In the genomic region with DNA sequence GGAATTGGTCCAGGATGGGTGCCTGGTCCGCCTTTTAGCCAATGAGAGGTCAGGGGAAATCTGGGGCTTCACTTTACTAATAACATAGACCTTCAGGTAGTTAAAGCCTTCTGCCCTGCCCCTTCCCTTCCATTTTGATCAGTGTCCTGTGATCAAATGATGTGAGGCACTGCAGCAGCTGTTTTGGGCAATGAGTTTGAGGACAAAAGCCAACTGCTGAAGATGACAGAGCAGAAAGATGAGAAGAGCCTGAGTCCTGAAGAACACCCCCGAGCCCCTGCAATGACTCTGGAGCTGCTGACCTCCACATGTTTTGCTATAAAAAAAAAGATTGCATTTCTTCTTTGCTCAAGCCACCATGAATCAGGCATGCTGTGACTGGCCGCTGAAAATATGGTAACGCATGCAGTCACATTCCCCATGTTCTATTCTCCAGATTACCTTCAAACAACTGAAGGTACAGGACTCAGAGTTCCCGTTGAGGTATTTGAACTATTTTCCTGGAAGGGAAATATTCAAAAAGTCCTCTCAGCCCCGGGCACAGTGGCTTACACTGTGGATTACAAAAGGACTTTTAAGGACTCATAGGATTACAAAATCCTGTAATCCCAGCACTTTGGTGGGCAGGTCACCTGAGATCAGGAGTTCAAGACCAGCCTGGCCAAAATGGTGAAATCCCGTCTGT, we compare ENCODE assay signal across 2 cellular contexts.
A peak's percentile ranks its signal among the peaks of the same experiment; 100 is the strongest.
TF ChIP-seq lines count a peak whose summit lies in the region.

No MANE protein-coding gene starts in this region.

TF ChIP-seq in GM23338, 12 proteins besides CTCF, POLR2A, EP300 and RAD21:
- no peak for TF ChIP-seq STAT1 (IDR thresholded peaks at IDR 0.05; ENCODE audit: unreplicated experiment)
- no peak for TF ChIP-seq EZH2 (IDR thresholded peaks at IDR 0.05; ENCODE audit: low read depth, unreplicated experiment)
- no peak for TF ChIP-seq ZNF114 (CRISPR knock-in tag; IDR thresholded peaks at IDR 0.05)
- TF ChIP-seq, protein P1, sequence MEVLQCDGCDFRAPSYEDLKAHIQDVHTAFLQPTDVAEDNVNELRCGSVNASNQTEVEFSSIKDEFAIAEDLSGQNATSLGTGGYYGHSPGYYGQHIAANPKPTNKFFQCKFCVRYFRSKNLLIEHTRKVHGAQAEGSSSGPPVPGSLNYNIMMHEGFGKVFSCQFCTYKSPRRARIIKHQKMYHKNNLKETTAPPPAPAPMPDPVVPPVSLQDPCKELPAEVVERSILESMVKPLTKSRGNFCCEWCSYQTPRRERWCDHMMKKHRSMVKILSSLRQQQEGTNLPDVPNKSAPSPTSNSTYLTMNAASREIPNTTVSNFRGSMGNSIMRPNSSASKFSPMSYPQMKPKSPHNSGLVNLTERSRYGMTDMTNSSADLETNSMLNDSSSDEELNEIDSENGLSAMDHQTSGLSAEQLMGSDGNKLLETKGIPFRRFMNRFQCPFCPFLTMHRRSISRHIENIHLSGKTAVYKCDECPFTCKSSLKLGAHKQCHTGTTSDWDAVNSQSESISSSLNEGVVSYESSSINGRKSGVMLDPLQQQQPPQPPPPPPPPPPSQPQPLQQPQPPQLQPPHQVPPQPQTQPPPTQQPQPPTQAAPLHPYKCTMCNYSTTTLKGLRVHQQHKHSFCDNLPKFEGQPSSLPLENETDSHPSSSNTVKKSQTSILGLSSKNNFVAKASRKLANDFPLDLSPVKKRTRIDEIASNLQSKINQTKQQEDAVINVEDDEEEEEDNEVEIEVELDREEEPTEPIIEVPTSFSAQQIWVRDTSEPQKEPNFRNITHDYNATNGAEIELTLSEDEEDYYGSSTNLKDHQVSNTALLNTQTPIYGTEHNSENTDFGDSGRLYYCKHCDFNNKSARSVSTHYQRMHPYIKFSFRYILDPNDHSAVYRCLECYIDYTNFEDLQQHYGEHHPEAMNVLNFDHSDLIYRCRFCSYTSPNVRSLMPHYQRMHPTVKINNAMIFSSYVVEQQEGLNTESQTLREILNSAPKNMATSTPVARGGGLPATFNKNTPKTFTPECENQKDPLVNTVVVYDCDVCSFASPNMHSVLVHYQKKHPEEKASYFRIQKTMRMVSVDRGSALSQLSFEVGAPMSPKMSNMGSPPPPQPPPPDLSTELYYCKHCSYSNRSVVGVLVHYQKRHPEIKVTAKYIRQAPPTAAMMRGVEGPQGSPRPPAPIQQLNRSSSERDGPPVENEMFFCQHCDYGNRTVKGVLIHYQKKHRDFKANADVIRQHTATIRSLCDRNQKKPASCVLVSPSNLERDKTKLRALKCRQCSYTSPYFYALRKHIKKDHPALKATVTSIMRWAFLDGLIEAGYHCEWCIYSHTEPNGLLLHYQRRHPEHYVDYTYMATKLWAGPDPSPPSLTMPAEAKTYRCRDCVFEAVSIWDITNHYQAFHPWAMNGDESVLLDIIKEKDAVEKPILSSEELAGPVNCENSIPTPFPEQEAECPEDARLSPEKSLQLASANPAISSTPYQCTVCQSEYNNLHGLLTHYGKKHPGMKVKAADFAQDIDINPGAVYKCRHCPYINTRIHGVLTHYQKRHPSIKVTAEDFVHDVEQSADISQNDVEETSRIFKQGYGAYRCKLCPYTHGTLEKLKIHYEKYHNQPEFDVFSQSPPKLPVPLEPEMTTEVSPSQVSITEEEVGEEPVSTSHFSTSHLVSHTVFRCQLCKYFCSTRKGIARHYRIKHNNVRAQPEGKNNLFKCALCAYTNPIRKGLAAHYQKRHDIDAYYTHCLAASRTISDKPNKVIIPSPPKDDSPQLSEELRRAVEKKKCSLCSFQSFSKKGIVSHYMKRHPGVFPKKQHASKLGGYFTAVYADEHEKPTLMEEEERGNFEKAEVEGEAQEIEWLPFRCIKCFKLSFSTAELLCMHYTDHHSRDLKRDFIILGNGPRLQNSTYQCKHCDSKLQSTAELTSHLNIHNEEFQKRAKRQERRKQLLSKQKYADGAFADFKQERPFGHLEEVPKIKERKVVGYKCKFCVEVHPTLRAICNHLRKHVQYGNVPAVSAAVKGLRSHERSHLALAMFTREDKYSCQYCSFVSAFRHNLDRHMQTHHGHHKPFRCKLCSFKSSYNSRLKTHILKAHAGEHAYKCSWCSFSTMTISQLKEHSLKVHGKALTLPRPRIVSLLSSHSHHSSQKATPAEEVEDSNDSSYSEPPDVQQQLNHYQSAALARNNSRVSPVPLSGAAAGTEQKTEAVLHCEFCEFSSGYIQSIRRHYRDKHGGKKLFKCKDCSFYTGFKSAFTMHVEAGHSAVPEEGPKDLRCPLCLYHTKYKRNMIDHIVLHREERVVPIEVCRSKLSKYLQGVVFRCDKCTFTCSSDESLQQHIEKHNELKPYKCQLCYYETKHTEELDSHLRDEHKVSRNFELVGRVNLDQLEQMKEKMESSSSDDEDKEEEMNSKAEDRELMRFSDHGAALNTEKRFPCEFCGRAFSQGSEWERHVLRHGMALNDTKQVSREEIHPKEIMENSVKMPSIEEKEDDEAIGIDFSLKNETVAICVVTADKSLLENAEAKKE (CRISPR knock-in tag; IDR thresholded peaks at IDR 0.05), result no peak
- no peak for TF ChIP-seq POLR2AphosphoS5 (IDR thresholded peaks at IDR 0.05; ENCODE audit: low read depth)
- no peak for TF ChIP-seq NANOG (IDR thresholded peaks at IDR 0.05; ENCODE audit: borderline replicate concordance)
- TF ChIP-seq, protein P2, sequence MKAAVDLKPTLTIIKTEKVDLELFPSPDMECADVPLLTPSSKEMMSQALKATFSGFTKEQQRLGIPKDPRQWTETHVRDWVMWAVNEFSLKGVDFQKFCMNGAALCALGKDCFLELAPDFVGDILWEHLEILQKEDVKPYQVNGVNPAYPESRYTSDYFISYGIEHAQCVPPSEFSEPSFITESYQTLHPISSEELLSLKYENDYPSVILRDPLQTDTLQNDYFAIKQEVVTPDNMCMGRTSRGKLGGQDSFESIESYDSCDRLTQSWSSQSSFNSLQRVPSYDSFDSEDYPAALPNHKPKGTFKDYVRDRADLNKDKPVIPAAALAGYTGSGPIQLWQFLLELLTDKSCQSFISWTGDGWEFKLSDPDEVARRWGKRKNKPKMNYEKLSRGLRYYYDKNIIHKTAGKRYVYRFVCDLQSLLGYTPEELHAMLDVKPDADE (IDR thresholded peaks at IDR 0.05), result no peak
- TF ChIP-seq CREB1 (CRISPR knock-in tag; IDR thresholded peaks at IDR 0.05; ENCODE audit: low read depth), result no peak
- TF ChIP-seq EZH2phosphoT487 (IDR thresholded peaks at IDR 0.05; ENCODE audit: unreplicated experiment), result no peak
- no peak for TF ChIP-seq JUNB (IDR thresholded peaks at IDR 0.05; ENCODE audit: unreplicated experiment)
TF ChIP-seq in GM23338: peak in this region for 0.

TF ChIP-seq in K562, 482 proteins besides CTCF, POLR2A, EP300 and RAD21:
- TF ChIP-seq KDM1A (IDR thresholded peaks at IDR 0.05) (no peak), MAFG (tag; conservative IDR thresholded peaks at IDR 0.05) (0 out of 2 replicates have a peak, but pooled peaks have one; percentile 12), PURB (CRISPR knock-in tag; IDR thresholded peaks at IDR 0.05; ENCODE audit: low read depth) (no peak), ATF1 (CRISPR knock-in tag; IDR thresholded peaks at IDR 0.05) (no peak), ATF1 (tag; IDR thresholded peaks at IDR 0.05) (no peak), C11orf30 (IDR thresholded peaks at IDR 0.05; ENCODE audit: low read depth) (peak; percentile 30; the same call in 1 of the 2 replicates), CHD2 (IDR thresholded peaks at IDR 0.05; ENCODE audit: low read depth, low read length) (no peak), NFYB (IDR thresholded peaks at IDR 0.05; ENCODE audit: extremely low read depth, insufficient read length) (peak; percentile 11), TFAM (CRISPR knock-in tag; conservative IDR thresholded peaks at IDR 0.05) (no peak), JUNB (CRISPR knock-in tag; conservative IDR thresholded peaks at IDR 0.05) (no peak), ZNF57 (CRISPR knock-in tag; IDR thresholded peaks at IDR 0.05) (no peak), ZNF589 (CRISPR knock-in tag; IDR thresholded peaks at IDR 0.05; ENCODE audit: low read depth) (no peak)
- TF ChIP-seq, protein P3, sequence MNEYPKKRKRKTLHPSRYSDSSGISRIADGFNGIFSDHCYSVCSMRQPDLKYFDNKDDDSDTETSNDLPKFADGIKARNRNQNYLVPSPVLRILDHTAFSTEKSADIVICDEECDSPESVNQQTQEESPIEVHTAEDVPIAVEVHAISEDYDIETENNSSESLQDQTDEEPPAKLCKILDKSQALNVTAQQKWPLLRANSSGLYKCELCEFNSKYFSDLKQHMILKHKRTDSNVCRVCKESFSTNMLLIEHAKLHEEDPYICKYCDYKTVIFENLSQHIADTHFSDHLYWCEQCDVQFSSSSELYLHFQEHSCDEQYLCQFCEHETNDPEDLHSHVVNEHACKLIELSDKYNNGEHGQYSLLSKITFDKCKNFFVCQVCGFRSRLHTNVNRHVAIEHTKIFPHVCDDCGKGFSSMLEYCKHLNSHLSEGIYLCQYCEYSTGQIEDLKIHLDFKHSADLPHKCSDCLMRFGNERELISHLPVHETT (CRISPR knock-in tag; conservative IDR thresholded peaks at IDR 0.05 in 1 of 2, IDR thresholded peaks at IDR 0.05 in 1 of 2), result no peak
- TF ChIP-seq, protein P4, sequence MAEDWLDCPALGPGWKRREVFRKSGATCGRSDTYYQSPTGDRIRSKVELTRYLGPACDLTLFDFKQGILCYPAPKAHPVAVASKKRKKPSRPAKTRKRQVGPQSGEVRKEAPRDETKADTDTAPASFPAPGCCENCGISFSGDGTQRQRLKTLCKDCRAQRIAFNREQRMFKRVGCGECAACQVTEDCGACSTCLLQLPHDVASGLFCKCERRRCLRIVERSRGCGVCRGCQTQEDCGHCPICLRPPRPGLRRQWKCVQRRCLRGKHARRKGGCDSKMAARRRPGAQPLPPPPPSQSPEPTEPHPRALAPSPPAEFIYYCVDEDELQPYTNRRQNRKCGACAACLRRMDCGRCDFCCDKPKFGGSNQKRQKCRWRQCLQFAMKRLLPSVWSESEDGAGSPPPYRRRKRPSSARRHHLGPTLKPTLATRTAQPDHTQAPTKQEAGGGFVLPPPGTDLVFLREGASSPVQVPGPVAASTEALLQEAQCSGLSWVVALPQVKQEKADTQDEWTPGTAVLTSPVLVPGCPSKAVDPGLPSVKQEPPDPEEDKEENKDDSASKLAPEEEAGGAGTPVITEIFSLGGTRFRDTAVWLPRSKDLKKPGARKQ (CRISPR knock-in tag; IDR thresholded peaks at IDR 0.05), result no peak
- TF ChIP-seq, protein P5, sequence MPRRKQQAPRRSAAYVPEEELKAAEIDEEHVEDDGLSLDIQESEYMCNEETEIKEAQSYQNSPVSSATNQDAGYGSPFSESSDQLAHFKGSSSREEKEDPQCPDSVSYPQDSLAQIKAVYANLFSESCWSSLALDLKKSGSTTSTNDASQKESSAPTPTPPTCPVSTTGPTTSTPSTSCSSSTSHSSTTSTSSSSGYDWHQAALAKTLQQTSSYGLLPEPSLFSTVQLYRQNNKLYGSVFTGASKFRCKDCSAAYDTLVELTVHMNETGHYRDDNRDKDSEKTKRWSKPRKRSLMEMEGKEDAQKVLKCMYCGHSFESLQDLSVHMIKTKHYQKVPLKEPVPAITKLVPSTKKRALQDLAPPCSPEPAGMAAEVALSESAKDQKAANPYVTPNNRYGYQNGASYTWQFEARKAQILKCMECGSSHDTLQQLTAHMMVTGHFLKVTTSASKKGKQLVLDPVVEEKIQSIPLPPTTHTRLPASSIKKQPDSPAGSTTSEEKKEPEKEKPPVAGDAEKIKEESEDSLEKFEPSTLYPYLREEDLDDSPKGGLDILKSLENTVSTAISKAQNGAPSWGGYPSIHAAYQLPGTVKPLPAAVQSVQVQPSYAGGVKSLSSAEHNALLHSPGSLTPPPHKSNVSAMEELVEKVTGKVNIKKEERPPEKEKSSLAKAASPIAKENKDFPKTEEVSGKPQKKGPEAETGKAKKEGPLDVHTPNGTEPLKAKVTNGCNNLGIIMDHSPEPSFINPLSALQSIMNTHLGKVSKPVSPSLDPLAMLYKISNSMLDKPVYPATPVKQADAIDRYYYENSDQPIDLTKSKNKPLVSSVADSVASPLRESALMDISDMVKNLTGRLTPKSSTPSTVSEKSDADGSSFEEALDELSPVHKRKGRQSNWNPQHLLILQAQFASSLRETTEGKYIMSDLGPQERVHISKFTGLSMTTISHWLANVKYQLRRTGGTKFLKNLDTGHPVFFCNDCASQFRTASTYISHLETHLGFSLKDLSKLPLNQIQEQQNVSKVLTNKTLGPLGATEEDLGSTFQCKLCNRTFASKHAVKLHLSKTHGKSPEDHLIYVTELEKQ (CRISPR knock-in tag; IDR thresholded peaks at IDR 0.05), result no peak
